35 cellular contexts compared by ENCODE assay signal in the genomic region with DNA sequence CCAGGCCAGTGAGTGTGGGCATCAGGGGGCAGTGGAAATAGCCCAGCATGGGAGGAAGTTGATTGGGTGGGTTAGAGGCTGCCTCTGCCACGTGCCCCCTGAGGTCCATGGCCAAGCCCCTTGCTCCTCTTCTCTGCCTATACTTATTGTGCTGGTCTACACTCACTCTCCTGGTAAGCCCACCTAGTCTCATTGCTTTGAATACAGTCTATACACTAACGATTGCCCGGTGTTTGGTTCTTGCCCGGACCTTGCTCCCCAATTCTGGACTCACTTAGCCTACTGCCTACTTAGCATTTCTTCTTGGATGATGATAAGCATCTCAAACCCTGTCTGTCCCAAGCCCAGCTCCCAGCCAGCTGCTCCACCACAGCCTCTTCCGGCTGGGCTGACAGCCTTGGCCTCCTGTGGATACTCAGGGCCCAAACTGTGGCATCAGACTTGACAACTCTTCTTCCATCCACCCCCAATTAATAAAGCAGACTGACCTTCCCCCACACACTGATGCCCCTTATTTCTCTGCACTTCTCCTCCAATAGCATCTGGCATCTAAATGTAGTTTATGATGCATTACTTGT. TPM values are rescaled to one million over a fixed set of nuclear protein-coding genes. Genes with fewer than 3 reads are reported as not detected.
"Had no signal": no experiment of that assay in that cellular context is flagged by ENCODE, and none has a peak within 500 bp of the region (broad histone marks: within the 10 kb centered on the region; RNA-seq: fewer than 3 reads in every experiment).

No MANE protein-coding gene starts in this region.

- DNase-seq: activated CD4-positive, alpha-beta memory T cell treated with anti-CD3 and anti-CD28 coated beads, Interleukin-2, amount 10 ng/mL, durations not matched to agents 7 days and 5 days; activated CD4-positive, alpha-beta T cell treated with anti-CD3 and anti-CD28 coated beads for 1 hour; activated CD4-positive, alpha-beta T cell treated with anti-CD3 and anti-CD28 coated beads for 48 hours; activated CD4-positive, CD25-positive, alpha-beta regulatory T cell; activated effector memory CD4-positive, alpha-beta T cell treated with Interleukin-2 at 50 U/mL for 16 hours; activated naive CD4-positive, alpha-beta T cell treated with anti-CD3 and anti-CD28 coated beads, Interleukin-2, amount 10 ng/mL, durations not matched to agents 7 days and 5 days; activated naive CD8-positive, alpha-beta T cell treated with anti-CD3 and anti-CD28 coated beads for 36 hours; activated T-cell treated with anti-CD3 and anti-CD28 coated beads for 4 hours; activated T-cell treated with anti-CD3 and anti-CD28 coated beads, Interleukin-2, amount 50 U/mL, for 4 hours; amniotic stem cell; aorta; brain microvascular endothelial cell; central memory CD4-positive, alpha-beta T cell; Karpas-422; KBM-7; NCI-H1105; NCI-H1417 treated with DMSO at 0.1 percent for 48 hours; NCI-H1694; NCI-H2029; NCI-H345; NCI-H524 treated with DMSO at 0.1 percent for 48 hours; PC-3; Peyer's patch; RPMI8226; SIG-M5; SW 1271; T1000; WERI-Rb-1 had no signal

- H3K9me3 Mint-ChIP-seq: activated CD4-positive, alpha-beta memory T cell treated with anti-CD3 and anti-CD28 coated beads, Interleukin-2, amount 10 ng/mL, durations not matched to agents 7 days and 5 days; activated naive CD4-positive, alpha-beta T cell treated with anti-CD3 and anti-CD28 coated beads, Interleukin-2, amount 10 ng/mL, durations not matched to agents 7 days and 5 days; activated naive CD8-positive, alpha-beta T cell treated with anti-CD3 and anti-CD28 coated beads for 36 hours; activated T-cell treated with anti-CD3 and anti-CD28 coated beads, Interleukin-2, amount 50 U/mL, for 4 hours; activated T-helper 1 cell treated with anti-CD3 and anti-CD28 coated beads, Interleukin-12 subunit alpha, Interleukin-12 subunit beta, Interleukin-2, Interleukin-4 antibody, amounts not matched to agents 30 ng/mL and 10 ng/mL and 1 ng/mL, durations not matched to agents 14 hours and 24 hours and 36 hours had no signal

- H3K4me1 Mint-ChIP-seq: activated CD4-positive, alpha-beta memory T cell treated with anti-CD3 and anti-CD28 coated beads, Interleukin-2, amount 10 ng/mL, durations not matched to agents 7 days and 5 days; activated naive CD4-positive, alpha-beta T cell treated with anti-CD3 and anti-CD28 coated beads, Interleukin-2, amount 10 ng/mL, durations not matched to agents 7 days and 5 days; activated naive CD8-positive, alpha-beta T cell treated with anti-CD3 and anti-CD28 coated beads for 36 hours had no signal

- H3K27ac Mint-ChIP-seq: activated CD4-positive, alpha-beta memory T cell treated with anti-CD3 and anti-CD28 coated beads, Interleukin-2, amount 10 ng/mL, durations not matched to agents 7 days and 5 days; activated naive CD4-positive, alpha-beta T cell treated with anti-CD3 and anti-CD28 coated beads, Interleukin-2, amount 10 ng/mL, durations not matched to agents 7 days and 5 days; activated naive CD8-positive, alpha-beta T cell treated with anti-CD3 and anti-CD28 coated beads for 36 hours; activated T-helper 1 cell treated with anti-CD3 and anti-CD28 coated beads, Interleukin-12 subunit alpha, Interleukin-12 subunit beta, Interleukin-2, Interleukin-4 antibody, amounts not matched to agents 30 ng/mL and 10 ng/mL and 1 ng/mL, durations not matched to agents 14 hours and 24 hours and 36 hours had no signal

- H3K4me1 ChIP-seq: Peyer's patch had no signal

- H3K4me3 ChIP-seq: Peyer's patch had no signal

- H3K27me3 ChIP-seq: brain microvascular endothelial cell, Peyer's patch had no signal

- H3K9me3 ChIP-seq: Peyer's patch had no signal

- ATAC-seq: activated T-cell treated with anti-CD3 and anti-CD28 coated beads, Interleukin-2, amount 50 U/mL, for 4 hours; PC-3 had no signal

- H3K36me3 Mint-ChIP-seq: activated naive CD4-positive, alpha-beta T cell treated with anti-CD3 and anti-CD28 coated beads, Interleukin-2, amount 10 ng/mL, durations not matched to agents 7 days and 5 days; activated naive CD8-positive, alpha-beta T cell treated with anti-CD3 and anti-CD28 coated beads for 36 hours had no signal

- H3K4me3 Mint-ChIP-seq: activated CD4-positive, alpha-beta memory T cell treated with anti-CD3 and anti-CD28 coated beads, Interleukin-2, amount 10 ng/mL, durations not matched to agents 7 days and 5 days; activated naive CD4-positive, alpha-beta T cell treated with anti-CD3 and anti-CD28 coated beads, Interleukin-2, amount 10 ng/mL, durations not matched to agents 7 days and 5 days; activated naive CD8-positive, alpha-beta T cell treated with anti-CD3 and anti-CD28 coated beads for 36 hours; activated T-cell treated with anti-CD3 and anti-CD28 coated beads, Interleukin-2, amount 50 U/mL, for 4 hours; activated T-helper 1 cell treated with anti-CD3 and anti-CD28 coated beads, Interleukin-12 subunit alpha, Interleukin-12 subunit beta, Interleukin-2, Interleukin-4 antibody, amounts not matched to agents 30 ng/mL and 10 ng/mL and 1 ng/mL, durations not matched to agents 14 hours and 24 hours and 36 hours had no signal

- H3K27me3 Mint-ChIP-seq: activated CD4-positive, alpha-beta memory T cell treated with anti-CD3 and anti-CD28 coated beads, Interleukin-2, amount 10 ng/mL, durations not matched to agents 7 days and 5 days had no signal

- H3K36me3 ChIP-seq: brain microvascular endothelial cell, Peyer's patch, WERI-Rb-1 had no signal

- H3K27ac ChIP-seq: brain microvascular endothelial cell, Peyer's patch, WERI-Rb-1 had no signal

RNA-seq across cellular contexts. Expression of a gene that starts 10.1 kb away (rescaled TPM):
- total RNA-seq: activated CD4-positive, alpha-beta memory T cell treated with anti-CD3 and anti-CD28 coated beads, Interleukin-2, amount 10 ng/mL, durations not matched to agents 7 days and 5 days; activated CD8-positive, alpha-beta memory T cell treated with anti-CD3 and anti-CD28 coated beads for 36 hours; activated naive CD8-positive, alpha-beta T cell treated with anti-CD3 and anti-CD28 coated beads for 36 hours; activated T-cell treated with anti-CD3 and anti-CD28 coated beads, Interleukin-2, amount 50 U/mL, for 4 hours; activated T-helper 1 cell treated with anti-CD3 and anti-CD28 coated beads, Interleukin-12 subunit alpha, Interleukin-12 subunit beta, Interleukin-2, Interleukin-4 antibody, amounts not matched to agents 30 ng/mL and 10 ng/mL and 1 ng/mL, durations not matched to agents 14 hours and 24 hours and 36 hours; aorta; MCF 10A; NCI-H460; PC-3; SK-MEL-5; T-helper 1 cell treated with Interleukin-12 subunit alpha and Interleukin-12 subunit beta and Interleukin-4 antibody, amounts not matched to agents 30 ng/mL and 1 ng/mL, for 36 hours; T-helper 2 cell treated with Interferon-gamma antibody and Interleukin-4, amounts not matched to agents 100 ng/mL and 5 ng/mL, for 36 hours had no signal
- polyA plus RNA-seq: aorta had no signal
